Comparison of ENCODE assay signal across 8 cellular contexts in genomic region chr9:109401169-109401989, GRCh38.
A peak's percentile ranks its signal among the peaks of the same experiment; 100 is the strongest.
DNase-seq lines count a peak whose midpoint lies in the region; ATAC-seq, FAIRE-seq and TF ChIP-seq lines count a peak whose summit lies in the region.

No MANE protein-coding gene starts in this region.

- in situ Hi-C loops in astrocyte of the spinal cord (cut with HindIII; ENCODE audit: low sequenced_read_pairs), result no loop called here

- no peak for FAIRE-seq in kidney (lab: Jason Lieb, UNC)

- ATAC-seq in HG02870 (IDR thresholded peaks at IDR 0.05; ENCODE audit: unreplicated experiment) (peak; percentile 30), HG02588 (IDR thresholded peaks at IDR 0.05; ENCODE audit: unreplicated experiment) (no peak)

- H3K4me3 ChIP-seq in astrocyte of the spinal cord (ENCODE audit: low read depth, low read length) (no peak overlapping the region), kidney (ENCODE audit: low read length in 2 of 2) (no peak overlapping the region)

- DNase-seq in 8988T, result peak; percentile 29
- peak; percentile 69 for DNase-seq in Daoy (ENCODE audit: low read depth)
- DNase-seq in NCI-H524 treated with DMSO at 0.1 percent for 48 hours (lab: John Stamatoyannopoulos, UW), result peak; percentile 18
- DNase-seq in astrocyte of the spinal cord (ENCODE audit: low read depth, low spot score), result peak; percentile 42
- no peak for DNase-seq in kidney
- peak; percentile 64 for DNase-seq in superior temporal gyrus (ENCODE audit: extremely low spot score)

- no peaks in the 10 kb centered on the region for H3K4me1 ChIP-seq in kidney (ENCODE audit: control insufficient read depth in 1 of 2, insufficient read depth in 1 of 2, low read depth in 1 of 2, low read length in 2 of 2)

- TF ChIP-seq CTCF in astrocyte of the spinal cord (IDR thresholded peaks at IDR 0.05; ENCODE audit: low read depth, low read length) (peak; percentile 84), kidney (IDR thresholded peaks at IDR 0.05; ENCODE audit: borderline replicate concordance, extremely low read depth, insufficient read depth) (peak; percentile 62)

- intact Hi-C loops in kidney (cut with DNase I), result no loop called here

- H3K9ac ChIP-seq in kidney (ENCODE audit: low read length in 2 of 2), result no peak overlapping the region

- H3K27ac ChIP-seq in kidney (ENCODE audit: low read depth in 2 of 2, low read length in 2 of 2), result no peak overlapping the region

- peaks cover 17 to 43% of the 10 kb centered on the region in 2 donors for H3K36me3 ChIP-seq in kidney (ENCODE audit: control insufficient read depth in 1 of 2, insufficient read depth in 2 of 2, low read length in 2 of 2)

- H3K9me3 ChIP-seq in kidney (ENCODE audit: control insufficient read depth in 1 of 2, low read length in 2 of 2), result no peaks in the 10 kb centered on the region
